9 cellular contexts compared by ENCODE assay signal in the genomic region with DNA sequence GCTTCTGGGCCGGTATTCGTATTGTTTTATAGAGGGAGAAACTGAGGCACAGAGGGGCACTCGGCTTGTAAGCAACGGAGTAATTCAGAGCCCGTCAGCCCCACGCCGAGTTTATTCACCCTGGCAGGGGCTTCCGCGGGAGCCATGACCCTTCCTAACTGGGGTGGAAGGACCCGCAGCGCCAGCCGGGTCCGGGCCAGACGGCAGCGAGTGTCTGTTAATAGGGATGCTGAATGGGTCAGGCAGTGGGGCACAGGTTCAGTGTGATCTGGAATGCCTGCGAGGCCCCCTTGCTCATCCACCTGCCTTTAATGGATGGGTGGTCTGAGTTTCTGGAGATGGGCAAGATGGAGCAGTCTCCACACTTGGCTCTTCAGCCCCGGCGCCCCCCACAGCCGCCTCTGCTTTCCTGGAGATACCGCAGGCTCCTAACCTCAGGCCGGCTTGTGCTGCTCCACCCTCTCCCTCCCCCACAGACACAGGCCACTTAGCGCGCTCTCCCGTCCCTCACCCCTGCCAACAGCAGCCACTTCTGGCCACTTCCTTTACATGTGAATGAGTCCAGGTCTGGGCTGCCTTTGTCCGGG.
A peak's percentile ranks its signal among the peaks of the same experiment; 100 is the strongest.
DNase-seq lines count a peak whose midpoint lies in the region; ATAC-seq, FAIRE-seq and TF ChIP-seq lines count a peak whose summit lies in the region.
"Had no signal": no experiment of that assay in that cellular context is flagged by ENCODE, and none has a peak within 500 bp of the region (broad histone marks: within the 10 kb centered on the region; RNA-seq: fewer than 3 reads in every experiment).

No MANE protein-coding gene starts in this region.

- peak overlapping the region; percentile 79 for H3K4me3 Mint-ChIP-seq in mesothelial cell of epicardium

- H3K27ac ChIP-seq in K562 (ENCODE audit: extremely low read depth, low read depth, low read length): no peak overlapping the region
- no peak overlapping the region for H3K27ac ChIP-seq in PC-3 (ENCODE audit: low read length)

- no peaks in the 10 kb centered on the region for H3K36me3 Mint-ChIP-seq in mesothelial cell of epicardium

- no peaks in the 10 kb centered on the region for H3K79me2 ChIP-seq in K562 (ENCODE audit: control insufficient read depth, insufficient read depth, low read length)
- no peaks in the 10 kb centered on the region for H3K79me2 ChIP-seq in PC-3 (ENCODE audit: low read length)

- no peaks in the 10 kb centered on the region for H3K9me1 ChIP-seq in K562 (ENCODE audit: control insufficient read depth, insufficient read depth, low read length)

- H3K27me3 ChIP-seq in K562 (ENCODE audit: control insufficient read depth in 2 of 2, insufficient read depth in 2 of 2, low read length in 2 of 2) (0 out of 5 replicates have a peak, but pooled peaks cover 0 to 5% of the 10 kb centered on the region in 2 experiments), PC-3 (ENCODE audit: low read length) (peaks cover 12% of the 10 kb centered on the region)

- H3K4me3 ChIP-seq in K562: no peak overlapping the region
- H3K4me3 ChIP-seq in PC-3 (ENCODE audit: low read length): no peak overlapping the region

- H3K9me3 ChIP-seq in K562 (replicated peaks; ENCODE audit: control insufficient read depth, insufficient read depth, low read depth, low read length) (no peaks in the 10 kb centered on the region), PC-3 (ENCODE audit: low read length) (no peaks in the 10 kb centered on the region)

- intact Hi-C loops in K562 (cut with micrococcal nuclease): no loop called here
- intact Hi-C loops in PC-3 (cut with micrococcal nuclease): no loop called here

- no peak for TF ChIP-seq POLR2A in K562 (conservative IDR thresholded peaks at IDR 0.05)

- H2AFZ ChIP-seq in K562 (ENCODE audit: low read depth, low read length) (peak overlapping the region; percentile 61), PC-3 (ENCODE audit: low read length) (no peak overlapping the region)

- H4K20me1 ChIP-seq in K562 (replicated peaks; ENCODE audit: control insufficient read depth, insufficient read depth, low read length): no peaks in the 10 kb centered on the region
- H4K20me1 ChIP-seq in PC-3 (ENCODE audit: low read length): no peaks in the 10 kb centered on the region

- POLR2A ChIA-PET in K562 (lab: Yijun Ruan, JAX) (no interaction called here), PC-3 (lab: Charles Lee; ENCODE audit: unreplicated experiment) (no interaction called here)

- no peak for TF ChIP-seq CTCF in K562 (IDR thresholded peaks at IDR 0.05 in 2 of 3, conservative IDR thresholded peaks at IDR 0.05 in 1 of 3; ENCODE audit: insufficient read depth in 2 of 3, low read depth in 1 of 3, low read length in 3 of 3)
- no peak for TF ChIP-seq CTCF in mesothelial cell of epicardium (IDR thresholded peaks at IDR 0.05; ENCODE audit: unreplicated experiment)
- TF ChIP-seq CTCF in PC-3 (conservative IDR thresholded peaks at IDR 0.05; ENCODE audit: low read depth, low read length): no peak

- peak; percentile 74 for FAIRE-seq in K562 (lab: Jason Lieb, UNC)

- BruUV-seq in K562 (replicated peaks; lab: Mats Ljungman, UMichigan) (no TSS peak), PC-3 (replicated peaks; lab: Mats Ljungman, UMichigan) (no TSS peak)

- ATAC-seq in K562 (peak; percentile 94), PC-3 (no peak)

- 20% methylated on average over 23 of the region's 25 CpGs for WGBS in K562 (ENCODE audit: insufficient coverage, low coverage, missing lambda C conversion rate)

- H3K9ac ChIP-seq in K562 (ENCODE audit: insufficient read depth in 1 of 2, low read depth in 2 of 2, low read length in 2 of 2): peak overlapping the region in 1 of 2 experiments; percentile 36; a peak in 2 of 4 replicates
- H3K9ac ChIP-seq in PC-3 (ENCODE audit: low read length): no peak overlapping the region

- H3K4me2 ChIP-seq in K562 (ENCODE audit: insufficient read depth, low read length) (peak overlapping the region; percentile 20; the same call in 1 of the 2 replicates), PC-3 (ENCODE audit: low read length) (no peak overlapping the region)

- H3K4me1 Mint-ChIP-seq in mesothelial cell of epicardium: peaks cover 18% of the 10 kb centered on the region

- no peaks in the 10 kb centered on the region for H3F3A ChIP-seq in PC-3 (ENCODE audit: low read length, unreplicated experiment)

- no peaks in the 10 kb centered on the region for H3K9me3 Mint-ChIP-seq in mesothelial cell of epicardium

- in situ Hi-C loops in K562 (cut with MboI): no loop called here

- CTCF ChIA-PET in K562 (lab: Yijun Ruan, JAX; ENCODE audit: low intra/inter-chr PET ratio): no interaction called here
- CTCF ChIA-PET in PC-3 (lab: Charles Lee): no interaction called here

- peak; percentile 15 to 18; a peak in 1 of 4 replicates for TF ChIP-seq RAD21 in K562 (CRISPR knock-in tag; conservative IDR thresholded peaks at IDR 0.05 in 1 of 2, IDR thresholded peaks at IDR 0.05 in 1 of 2)

- H3K36me3 ChIP-seq in K562 (ENCODE audit: control insufficient read depth, insufficient read depth, low read length) (no peaks in the 10 kb centered on the region), PC-3 (ENCODE audit: low read depth, low read length) (no peaks in the 10 kb centered on the region)

- peaks cover 9 to 23% of the 10 kb centered on the region in 2 experiments; a peak in 4 of 5 replicates for H3K4me1 ChIP-seq in K562 (replicated peaks in 1 of 2; ENCODE audit: control insufficient read depth in 2 of 2, insufficient read depth in 2 of 2, low read length in 2 of 2)
- no peaks in the 10 kb centered on the region for H3K4me1 ChIP-seq in PC-3 (ENCODE audit: insufficient read depth, low read length)

- H3K27me3 Mint-ChIP-seq in mesothelial cell of epicardium (ENCODE audit: low read depth): peaks cover 75% of the 10 kb centered on the region

- H3K27ac Mint-ChIP-seq in mesothelial cell of epicardium: no peak overlapping the region

- DNase-seq in stimulated activated CD4-positive, alpha-beta T cell treated with anti-CD3 and anti-CD28 coated beads, Interleukin-4, amount 100 ng/mL, for 24 hours: peak; percentile 17
- no peak for DNase-seq in stimulated activated CD4-positive, alpha-beta T cell treated with anti-CD3 and anti-CD28 coated beads, Interleukin-2, amount 100 ng/mL, for 48 hours
- DNase-seq in K562 (ENCODE audit: extremely low read depth in 1 of 4, low spot score in 3 of 4) (peak; percentile 67 to 83 (median 75)), mesothelial cell of epicardium (ENCODE audit: low spot score in 2 of 2, unreplicated experiment in 2 of 2) (no peak), superior temporal gyrus (ENCODE audit: extremely low spot score) (no peak), PC-3 (no peak), DMS53 treated with DMSO at 0.1 percent for 48 hours (lab: John Stamatoyannopoulos, UW; ENCODE audit: unreplicated experiment) (no peak), NCI-H128 (lab: John Stamatoyannopoulos, UW; ENCODE audit: unreplicated experiment) (no peak)
- DNase-seq: IMR-90 had no signal

- TF ChIP-seq EP300 in K562 (IDR thresholded peaks at IDR 0.05; ENCODE audit: low read length): no peak

- no peaks in the 10 kb centered on the region for H3K9me2 ChIP-seq in PC-3 (replicated peaks; ENCODE audit: low read length)

TF ChIP-seq in K562, 482 proteins besides CTCF, POLR2A, EP300 and RAD21 (continues in another document):
- TF ChIP-seq, protein P1, sequence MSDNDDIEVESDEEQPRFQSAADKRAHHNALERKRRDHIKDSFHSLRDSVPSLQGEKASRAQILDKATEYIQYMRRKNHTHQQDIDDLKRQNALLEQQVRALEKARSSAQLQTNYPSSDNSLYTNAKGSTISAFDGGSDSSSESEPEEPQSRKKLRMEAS (CRISPR knock-in tag; IDR thresholded peaks at IDR 0.05): 0 out of 2 replicates have a peak, but pooled peaks have one; percentile 19
- TF ChIP-seq STAT5A (IDR thresholded peaks at IDR 0.05; ENCODE audit: borderline replicate concordance, low read length) (peak; percentile 53; the same call in 1 of the 2 replicates), ZBED1 (IDR thresholded peaks at IDR 0.05) (no peak), ESRRA (IDR thresholded peaks at IDR 0.05; ENCODE audit: borderline replicate concordance, low read depth) (peak; percentile 34; the same call in 1 of the 2 replicates), RBM25 (IDR thresholded peaks at IDR 0.05; ENCODE audit: low read depth, low read length, severe bottlenecking) (no peak)
- TF ChIP-seq, protein P2, sequence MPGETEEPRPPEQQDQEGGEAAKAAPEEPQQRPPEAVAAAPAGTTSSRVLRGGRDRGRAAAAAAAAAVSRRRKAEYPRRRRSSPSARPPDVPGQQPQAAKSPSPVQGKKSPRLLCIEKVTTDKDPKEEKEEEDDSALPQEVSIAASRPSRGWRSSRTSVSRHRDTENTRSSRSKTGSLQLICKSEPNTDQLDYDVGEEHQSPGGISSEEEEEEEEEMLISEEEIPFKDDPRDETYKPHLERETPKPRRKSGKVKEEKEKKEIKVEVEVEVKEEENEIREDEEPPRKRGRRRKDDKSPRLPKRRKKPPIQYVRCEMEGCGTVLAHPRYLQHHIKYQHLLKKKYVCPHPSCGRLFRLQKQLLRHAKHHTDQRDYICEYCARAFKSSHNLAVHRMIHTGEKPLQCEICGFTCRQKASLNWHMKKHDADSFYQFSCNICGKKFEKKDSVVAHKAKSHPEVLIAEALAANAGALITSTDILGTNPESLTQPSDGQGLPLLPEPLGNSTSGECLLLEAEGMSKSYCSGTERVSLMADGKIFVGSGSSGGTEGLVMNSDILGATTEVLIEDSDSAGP (CRISPR knock-in tag; IDR thresholded peaks at IDR 0.05): no peak
- TF ChIP-seq, protein P3, sequence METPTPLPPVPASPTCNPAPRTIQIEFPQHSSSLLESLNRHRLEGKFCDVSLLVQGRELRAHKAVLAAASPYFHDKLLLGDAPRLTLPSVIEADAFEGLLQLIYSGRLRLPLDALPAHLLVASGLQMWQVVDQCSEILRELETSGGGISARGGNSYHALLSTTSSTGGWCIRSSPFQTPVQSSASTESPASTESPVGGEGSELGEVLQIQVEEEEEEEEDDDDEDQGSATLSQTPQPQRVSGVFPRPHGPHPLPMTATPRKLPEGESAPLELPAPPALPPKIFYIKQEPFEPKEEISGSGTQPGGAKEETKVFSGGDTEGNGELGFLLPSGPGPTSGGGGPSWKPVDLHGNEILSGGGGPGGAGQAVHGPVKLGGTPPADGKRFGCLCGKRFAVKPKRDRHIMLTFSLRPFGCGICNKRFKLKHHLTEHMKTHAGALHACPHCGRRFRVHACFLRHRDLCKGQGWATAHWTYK (CRISPR knock-in tag; IDR thresholded peaks at IDR 0.05): peak; percentile 72; the same call in 1 of the 2 replicates
- TF ChIP-seq, protein P4, sequence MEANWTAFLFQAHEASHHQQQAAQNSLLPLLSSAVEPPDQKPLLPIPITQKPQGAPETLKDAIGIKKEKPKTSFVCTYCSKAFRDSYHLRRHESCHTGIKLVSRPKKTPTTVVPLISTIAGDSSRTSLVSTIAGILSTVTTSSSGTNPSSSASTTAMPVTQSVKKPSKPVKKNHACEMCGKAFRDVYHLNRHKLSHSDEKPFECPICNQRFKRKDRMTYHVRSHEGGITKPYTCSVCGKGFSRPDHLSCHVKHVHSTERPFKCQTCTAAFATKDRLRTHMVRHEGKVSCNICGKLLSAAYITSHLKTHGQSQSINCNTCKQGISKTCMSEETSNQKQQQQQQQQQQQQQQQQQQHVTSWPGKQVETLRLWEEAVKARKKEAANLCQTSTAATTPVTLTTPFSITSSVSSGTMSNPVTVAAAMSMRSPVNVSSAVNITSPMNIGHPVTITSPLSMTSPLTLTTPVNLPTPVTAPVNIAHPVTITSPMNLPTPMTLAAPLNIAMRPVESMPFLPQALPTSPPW (CRISPR knock-in tag; IDR thresholded peaks at IDR 0.05): peak; percentile 49; the same call in 1 of the 2 replicates

Comparison
In these comparisons a context has a peak if more than half of its experiments do, and no peak if none do; other contexts are left out.
1. DNase-seq: peak in stimulated activated CD4-positive, alpha-beta T cell treated with anti-CD3 and anti-CD28 coated beads, Interleukin-4, amount 100 ng/mL, for 24 hours (single experiment) and K562 (4 of 4); none in stimulated activated CD4-positive, alpha-beta T cell treated with anti-CD3 and anti-CD28 coated beads, Interleukin-2, amount 100 ng/mL, for 48 hours (0 of 2), mesothelial cell of epicardium (0 of 2), superior temporal gyrus (single experiment), PC-3 (single experiment), DMS53 treated with DMSO at 0.1 percent for 48 hours (single experiment) and NCI-H128 (single experiment).